ENCODE assay signal across 8 cellular contexts in the genomic region with DNA sequence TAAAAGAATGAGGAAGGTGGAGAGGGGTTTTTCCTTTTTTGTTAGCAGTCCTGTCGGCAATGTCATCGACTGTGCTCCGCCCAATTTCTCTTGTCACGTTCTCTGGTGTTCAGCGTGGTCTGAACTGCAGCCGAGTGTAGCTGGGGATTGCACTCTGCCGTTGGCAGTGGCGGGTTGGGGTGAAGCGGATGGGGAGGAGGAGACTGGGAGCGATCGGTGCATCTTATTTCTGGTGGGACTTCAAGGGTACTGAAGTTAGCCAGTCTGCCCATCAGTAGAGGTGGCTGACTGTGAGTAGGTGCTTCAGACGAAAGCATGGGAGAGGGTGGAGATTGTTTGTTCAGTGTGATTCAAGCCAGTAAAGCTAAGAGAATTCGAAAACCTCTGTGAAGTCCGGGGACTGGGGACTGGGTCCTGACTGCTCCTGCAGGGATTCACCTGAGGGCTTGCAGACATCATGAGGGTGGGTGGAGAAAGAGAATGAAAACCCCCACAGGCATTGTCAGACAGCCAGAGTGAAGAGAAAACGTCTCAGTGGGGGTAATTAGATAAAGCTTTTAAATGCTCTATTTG. TPM values are rescaled to one million over a fixed set of nuclear protein-coding genes. Genes with fewer than 3 reads are reported as not detected.
DNase-seq lines count a peak whose midpoint lies in the region; ATAC-seq and TF ChIP-seq lines count a peak whose summit lies in the region.

No MANE protein-coding gene starts in this region.

- H3K27ac Mint-ChIP-seq in IgD-negative memory B cell (peak overlapping the region; percentile 62 to 97 (median 93)), glutamatergic neuron (ENCODE audit: unreplicated experiment) (no peak overlapping the region)

- H3K4me3 Mint-ChIP-seq in IgD-negative memory B cell (peak overlapping the region; percentile 36 to 96 (median 80)), glutamatergic neuron (ENCODE audit: unreplicated experiment) (peak overlapping the region; percentile 72)

- TF ChIP-seq CTCF in GM12865 (IDR thresholded peaks at IDR 0.05; ENCODE audit: insufficient read depth, low read depth, low read length, missing control alignments), result no peak
- no peak for TF ChIP-seq CTCF in glutamatergic neuron (IDR thresholded peaks at IDR 0.05; ENCODE audit: partially characterized antibody, unreplicated experiment)

- ATAC-seq in GM21515 (IDR thresholded peaks at IDR 0.05; ENCODE audit: unreplicated experiment) (no peak), GM19467 (IDR thresholded peaks at IDR 0.05; ENCODE audit: unreplicated experiment) (no peak)

- H3K36me3 Mint-ChIP-seq in IgD-negative memory B cell (no peaks in the 10 kb centered on the region), glutamatergic neuron (ENCODE audit: unreplicated experiment) (no peaks in the 10 kb centered on the region)

- H3K27me3 Mint-ChIP-seq in IgD-negative memory B cell (no peaks in the 10 kb centered on the region), glutamatergic neuron (ENCODE audit: unreplicated experiment) (peaks cover 4% of the 10 kb centered on the region)

- H3K4me3 ChIP-seq in GM12865 (ENCODE audit: low read depth, low read length), result peak overlapping the region; percentile 15

- peak; percentile 64 for DNase-seq in GM12865 (ENCODE audit: low read depth)
- DNase-seq in activated CD4-positive, alpha-beta T cell treated with anti-CD3 and anti-CD28 coated beads, Interleukin-2, amount 50 U/mL, for 1 hour, result peak; percentile 44
- peak; percentile 29 for DNase-seq in glutamatergic neuron
- DNase-seq in stimulated activated CD4-positive, alpha-beta T cell treated with anti-CD3 and anti-CD28 coated beads, Interleukin-15, amount 100 ng/mL, for 24 hours, result peak; percentile 58
- DNase-seq in occipital lobe (lab: John Stamatoyannopoulos, UW), result no peak

- peaks cover 55 to 69% (median 58%) of the 10 kb centered on the region in 3 donors for H3K4me1 Mint-ChIP-seq in IgD-negative memory B cell
- peaks cover 8% of the 10 kb centered on the region for H3K4me1 Mint-ChIP-seq in glutamatergic neuron (ENCODE audit: low read depth, unreplicated experiment)

- H3K9me3 Mint-ChIP-seq in IgD-negative memory B cell, result no peaks in the 10 kb centered on the region
- peaks cover 2% of the 10 kb centered on the region for H3K9me3 Mint-ChIP-seq in glutamatergic neuron (ENCODE audit: unreplicated experiment)

RNA-seq across cellular contexts. Expression of a gene that starts 5.1 kb away (rescaled TPM):
- polyA plus RNA-seq in IgD-negative memory B cell, result 6.1 TPM
- total RNA-seq in glutamatergic neuron (ENCODE audit: unreplicated experiment) (3.4 TPM), occipital lobe (1.4 TPM)
